In genomic region chr18:68219274-68219673, GRCh38 we compare ENCODE assay signal across 13 cellular contexts.
"Had no signal": no experiment of that assay in that cellular context is flagged by ENCODE, and none has a peak within 500 bp of the region (broad histone marks: within the 10 kb centered on the region; RNA-seq: fewer than 3 reads in every experiment).

No MANE protein-coding gene starts in this region.

- H3K4me1 Mint-ChIP-seq: activated CD4-positive, alpha-beta memory T cell treated with anti-CD3 and anti-CD28 coated beads, Interleukin-2, amount 10 ng/mL, durations not matched to agents 7 days and 5 days; activated naive CD8-positive, alpha-beta T cell treated with anti-CD3 and anti-CD28 coated beads, Interleukin-2, amount 10 ng/mL, durations not matched to agents 7 days and 5 days; T-cell had no signal

- H3K4me3 ChIP-seq: cardiac muscle cell, hepatocyte, ovary, transverse colon had no signal

- H3K79me2 ChIP-seq: hepatocyte had no signal

- H3K4me3 Mint-ChIP-seq: activated CD4-positive, alpha-beta memory T cell treated with anti-CD3 and anti-CD28 coated beads, Interleukin-2, amount 10 ng/mL, durations not matched to agents 7 days and 5 days; activated naive CD8-positive, alpha-beta T cell treated with anti-CD3 and anti-CD28 coated beads, Interleukin-2, amount 10 ng/mL, durations not matched to agents 7 days and 5 days; activated T-cell treated with anti-CD3 and anti-CD28 coated beads, Interleukin-2, amount 50 U/mL, for 72 hours; T-cell had no signal

- H2AFZ ChIP-seq: hepatocyte had no signal

- H3K27ac Mint-ChIP-seq: activated CD4-positive, alpha-beta memory T cell treated with anti-CD3 and anti-CD28 coated beads, Interleukin-2, amount 10 ng/mL, durations not matched to agents 7 days and 5 days; activated naive CD8-positive, alpha-beta T cell treated with anti-CD3 and anti-CD28 coated beads, Interleukin-2, amount 10 ng/mL, durations not matched to agents 7 days and 5 days; activated T-cell treated with anti-CD3 and anti-CD28 coated beads, Interleukin-2, amount 50 U/mL, for 72 hours; T-cell had no signal

- H3K9me3 ChIP-seq: ovary, transverse colon had no signal

- H3K4me2 ChIP-seq: hepatocyte had no signal

- H3K27ac ChIP-seq: cardiac muscle cell, hepatocyte, ovary, transverse colon, VCaP had no signal

- DNase-seq: activated CD4-positive, alpha-beta memory T cell treated with anti-CD3 and anti-CD28 coated beads, Interleukin-2, amount 10 ng/mL, durations not matched to agents 7 days and 5 days; activated CD8-positive, alpha-beta memory T cell treated with anti-CD3 and anti-CD28 coated beads, Interleukin-2, amount 50 U/mL, for 4 hours; activated gamma-delta T cell treated with Interleukin-2 at 50 U/mL for 16 hours; activated naive CD8-positive, alpha-beta T cell treated with anti-CD3 and anti-CD28 coated beads, Interleukin-2, amount 10 ng/mL, durations not matched to agents 7 days and 5 days; activated T-cell treated with anti-CD3 and anti-CD28 coated beads, Interleukin-2, amount 50 U/mL, for 72 hours; anterior cingulate cortex; ovary; T-cell; T1000; transverse colon had no signal

- ATAC-seq: activated T-cell treated with anti-CD3 and anti-CD28 coated beads, Interleukin-2, amount 50 U/mL, for 72 hours; T-cell had no signal

- H3K27me3 Mint-ChIP-seq: activated CD4-positive, alpha-beta memory T cell treated with anti-CD3 and anti-CD28 coated beads, Interleukin-2, amount 10 ng/mL, durations not matched to agents 7 days and 5 days; T-cell had no signal

- H3K36me3 ChIP-seq: cardiac muscle cell, ovary, transverse colon had no signal

- H3K4me1 ChIP-seq: transverse colon had no signal

- H3K36me3 Mint-ChIP-seq: activated naive CD8-positive, alpha-beta T cell treated with anti-CD3 and anti-CD28 coated beads, Interleukin-2, amount 10 ng/mL, durations not matched to agents 7 days and 5 days; T-cell had no signal

- H3K9me3 Mint-ChIP-seq: activated CD4-positive, alpha-beta memory T cell treated with anti-CD3 and anti-CD28 coated beads, Interleukin-2, amount 10 ng/mL, durations not matched to agents 7 days and 5 days; activated naive CD8-positive, alpha-beta T cell treated with anti-CD3 and anti-CD28 coated beads, Interleukin-2, amount 10 ng/mL, durations not matched to agents 7 days and 5 days; activated T-cell treated with anti-CD3 and anti-CD28 coated beads, Interleukin-2, amount 50 U/mL, for 72 hours; T-cell had no signal

- H3K27me3 ChIP-seq: cardiac muscle cell, hepatocyte, ovary, transverse colon had no signal
